Comparison of ENCODE assay signal across 30 cellular contexts in the genomic region with DNA sequence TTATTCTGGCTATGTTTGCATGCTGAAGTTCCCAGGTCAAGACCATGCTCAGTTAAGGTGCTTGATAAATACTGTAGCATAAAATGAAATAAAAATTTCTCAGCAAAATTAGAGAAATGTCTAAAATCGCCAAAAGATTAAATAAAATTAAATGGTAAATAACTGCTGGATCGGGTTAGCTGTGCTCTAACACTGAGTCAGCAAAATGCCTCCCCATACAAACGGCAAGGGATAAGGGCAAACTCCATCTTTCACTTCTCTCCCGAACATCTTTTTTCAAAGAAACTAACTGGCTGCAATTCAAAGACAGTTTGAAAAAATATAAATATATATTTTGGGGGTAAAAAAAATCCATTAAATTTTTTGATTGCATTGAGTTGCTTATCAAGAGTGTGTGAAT.
"Had no signal": no experiment of that assay in that cellular context is flagged by ENCODE, and none has a peak within 500 bp of the region (broad histone marks: within the 10 kb centered on the region; RNA-seq: fewer than 3 reads in every experiment).

No MANE protein-coding gene starts in this region.

- H3K36me3 ChIP-seq: ascending aorta, cardiac muscle cell had no signal

- ATAC-seq: activated CD4-positive, alpha-beta T cell treated with anti-CD3 and anti-CD28 coated beads for 36 hours; activated CD8-positive, alpha-beta memory T cell treated with anti-CD3 and anti-CD28 coated beads, Interleukin-2, amount 10 ng/mL, durations not matched to agents 7 days and 5 days; activated CD8-positive, alpha-beta T cell treated with anti-CD3 and anti-CD28 coated beads, Interleukin-2, amount 10 ng/mL, durations not matched to agents 7 days and 5 days; activated naive CD8-positive, alpha-beta T cell treated with anti-CD3 and anti-CD28 coated beads, Interleukin-2, amount 50 U/mL, for 24 hours had no signal

- H3K4me3 ChIP-seq: ascending aorta, cardiac muscle cell had no signal

- FAIRE-seq: bronchial epithelial cell, TTC549 had no signal

- H3K27me3 ChIP-seq: ascending aorta, cardiac muscle cell had no signal

- H3K27ac ChIP-seq: ascending aorta, cardiac muscle cell, VCaP had no signal

- DNase-seq: activated B cell treated with CpG ODN at 0.5 μM for 24 hours; activated CD4-positive, alpha-beta memory T cell treated with anti-CD3 and anti-CD28 coated beads, Interleukin-2, amount 10 ng/mL, durations not matched to agents 7 days and 5 days; activated CD4-positive, alpha-beta T cell treated with anti-CD3 and anti-CD28 coated beads for 36 hours; activated CD4-positive, alpha-beta T cell treated with anti-CD3 and anti-CD28 coated beads for 48 hours; activated CD4-positive, alpha-beta T cell treated with anti-CD3 and anti-CD28 coated beads, Interleukin-2, amount 10 ng/mL, durations not matched to agents 7 days and 5 days; activated CD4-positive, alpha-beta T cell treated with anti-CD3 and anti-CD28 coated beads, Interleukin-2, amount 50 U/mL, for 48 hours; activated CD4-positive, CD25-positive, alpha-beta regulatory T cell treated with anti-CD3 and anti-CD28 coated beads, Interleukin-2, amount 50 U/mL, for 72 hours; activated CD8-positive, alpha-beta memory T cell treated with anti-CD3 and anti-CD28 coated beads for 24 hours; activated CD8-positive, alpha-beta memory T cell treated with anti-CD3 and anti-CD28 coated beads, Interleukin-2, amount 10 ng/mL, durations not matched to agents 7 days and 5 days; activated CD8-positive, alpha-beta memory T cell treated with anti-CD3 and anti-CD28 coated beads, Interleukin-2, amount 50 U/mL, for 48 hours; activated CD8-positive, alpha-beta T cell treated with anti-CD3 and anti-CD28 coated beads, Interleukin-2, amount 10 ng/mL, durations not matched to agents 7 days and 5 days; activated effector memory CD4-positive, alpha-beta T cell treated with Interleukin-2 at 50 U/mL for 16 hours; activated gamma-delta T cell; activated naive CD4-positive, alpha-beta T cell treated with anti-CD3 and anti-CD28 coated beads, Interleukin-2, amount 10 ng/mL, durations not matched to agents 7 days and 5 days; activated naive CD4-positive, alpha-beta T cell treated with Interleukin-2 at 50 U/mL for 16 hours; activated naive CD8-positive, alpha-beta T cell treated with anti-CD3 and anti-CD28 coated beads, Interleukin-2, amount 10 ng/mL, durations not matched to agents 7 days and 5 days; activated naive CD8-positive, alpha-beta T cell treated with anti-CD3 and anti-CD28 coated beads, Interleukin-2, amount 50 U/mL, for 24 hours; activated T-cell treated with anti-CD3 and anti-CD28 coated beads, Interleukin-2, amount 50 U/mL, for 24 hours; activated T-cell treated with anti-CD3 and anti-CD28 coated beads, Interleukin-2, amount 50 U/mL, for 48 hours; amygdala; anterior cingulate cortex; caudate nucleus; cerebellar nuclear complex; T-helper 2 cell; T-helper 9 cell had no signal

- H3K9me3 ChIP-seq: ascending aorta had no signal
